ENCODE assay signal across 30 cellular contexts in genomic region chr6:46729810-46730342, GRCh38. TPM values are rescaled to one million over a fixed set of nuclear protein-coding genes. Genes with fewer than 3 reads are reported as not detected.
"Had no signal": no experiment of that assay in that cellular context is flagged by ENCODE, and none has a peak within 500 bp of the region (broad histone marks: within the 10 kb centered on the region; RNA-seq: fewer than 3 reads in every experiment).

No MANE protein-coding gene starts in this region.

- H3K9me3 ChIP-seq: ovary, psoas muscle, spleen, thoracic aorta, thyroid gland, tibial nerve, upper lobe of left lung had no signal

- H3K36me3 ChIP-seq: neural progenitor cell, ovary, spleen, thoracic aorta, thyroid gland, tibial nerve, upper lobe of left lung had no signal

- DNase-seq: naive thymus-derived CD4-positive, alpha-beta T cell; natural killer cell; occipital lobe; ovary; posterior cingulate gyrus; psoas muscle; right cardiac atrium; spleen; stimulated activated CD4-positive, alpha-beta T cell treated with anti-CD3 and anti-CD28 coated beads, Interleukin-12 subunit alpha, Interleukin-12 subunit beta, amount 100 ng/mL, for 4 hours; stimulated activated CD4-positive, alpha-beta T cell treated with anti-CD3 and anti-CD28 coated beads, Interleukin-1b, Interleukin-23, amount 100 ng/mL, for 48 hours; stimulated activated CD4-positive, alpha-beta T cell treated with anti-CD3 and anti-CD28 coated beads, Interleukin-4, amount 100 ng/mL, for 1 hour; stimulated activated CD4-positive, alpha-beta T cell treated with anti-CD3 and anti-CD28 coated beads, Interleukin-4, amount 100 ng/mL, for 4 hours; stimulated activated CD8-positive, alpha-beta memory T cell treated with anti-CD3 and anti-CD28 coated beads, Interleukin-4, amount 100 ng/mL, for 48 hours; stimulated activated naive CD4-positive, alpha-beta T cell; stimulated activated naive CD8-positive, alpha-beta T cell treated with anti-CD3 and anti-CD28 coated beads, Interleukin-15, amount 100 ng/mL, for 72 hours; stimulated activated naive CD8-positive, alpha-beta T cell treated with anti-CD3 and anti-CD28 coated beads, Interleukin-15, Interleukin-2, amounts not matched to agents 100 U/mL and 50 U/mL, for 24 hours; thyroid gland; trophoblast cell; upper lobe of left lung had no signal

- H3K27ac ChIP-seq: neural progenitor cell, ovary, parathyroid adenoma, psoas muscle, skin epidermis, thoracic aorta, thyroid gland, tibial nerve had no signal

- H3K27me3 ChIP-seq: ovary, thyroid gland had no signal

- H3K4me1 ChIP-seq: neural progenitor cell, psoas muscle had no signal

- H3K4me3 ChIP-seq: neural progenitor cell, ovary, psoas muscle, skin epidermis, smooth muscle cell, spleen, thoracic aorta, thyroid gland, tibial nerve, upper lobe of left lung had no signal

RNA-seq across cellular contexts. Expression of gene ANKRD66, which starts 16.9 kb away (rescaled TPM):
- total RNA-seq: naive thymus-derived CD4-positive, alpha-beta T cell; natural killer cell; osteoblast; progenitor cell of endocrine pancreas; psoas muscle; renal cortical epithelial cell; right cardiac atrium; sciatic nerve; smooth muscle cell; spleen; thoracic aorta; thyroid gland; tibial nerve; ureter had no signal

RNA-seq across cellular contexts. Expression of gene TDRD6, which starts 42.2 kb away (rescaled TPM):
- total RNA-seq: natural killer cell had no signal
